Comparison of ENCODE assay signal across 1 cellular context in the genomic region with DNA sequence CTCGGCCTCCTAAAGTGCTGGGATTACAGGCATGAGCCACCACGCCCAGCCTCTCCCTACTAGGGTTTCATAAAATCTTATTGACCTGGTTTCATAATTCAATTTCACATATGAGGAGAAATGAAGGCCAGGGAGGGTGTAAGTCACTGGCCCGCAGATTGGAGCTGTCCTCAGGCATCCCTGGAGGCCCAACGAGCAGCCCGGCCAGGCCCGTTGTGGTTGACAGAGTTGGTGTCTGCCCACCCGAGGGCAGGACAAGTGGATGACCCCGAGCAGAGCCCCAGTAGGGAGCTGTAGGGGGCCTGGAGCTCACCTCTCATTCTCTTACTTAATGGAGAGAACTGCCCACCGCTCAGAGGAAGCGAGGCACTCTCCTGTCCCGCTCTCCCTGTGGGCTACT.
TF ChIP-seq lines count a peak whose summit lies in the region.

No MANE protein-coding gene starts in this region.

TF ChIP-seq in WTC11, 78 proteins besides CTCF, POLR2A, EP300 and RAD21 (continued from another document):
- TF ChIP-seq, protein P1, sequence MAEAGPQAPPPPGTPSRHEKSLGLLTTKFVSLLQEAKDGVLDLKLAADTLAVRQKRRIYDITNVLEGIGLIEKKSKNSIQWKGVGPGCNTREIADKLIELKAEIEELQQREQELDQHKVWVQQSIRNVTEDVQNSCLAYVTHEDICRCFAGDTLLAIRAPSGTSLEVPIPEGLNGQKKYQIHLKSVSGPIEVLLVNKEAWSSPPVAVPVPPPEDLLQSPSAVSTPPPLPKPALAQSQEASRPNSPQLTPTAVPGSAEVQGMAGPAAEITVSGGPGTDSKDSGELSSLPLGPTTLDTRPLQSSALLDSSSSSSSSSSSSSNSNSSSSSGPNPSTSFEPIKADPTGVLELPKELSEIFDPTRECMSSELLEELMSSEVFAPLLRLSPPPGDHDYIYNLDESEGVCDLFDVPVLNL (CRISPR knock-in tag; IDR thresholded peaks at IDR 0.05; ENCODE audit: borderline replicate concordance, low read depth): no peak
- no peak for TF ChIP-seq GTF2I (CRISPR knock-in tag; conservative IDR thresholded peaks at IDR 0.05)
- TF ChIP-seq ZNF396 (CRISPR knock-in tag; IDR thresholded peaks at IDR 0.05; ENCODE audit: borderline replicate concordance): no peak
- no peak for TF ChIP-seq NR1H2 (CRISPR knock-in tag; IDR thresholded peaks at IDR 0.05)
- TF ChIP-seq, protein P2, sequence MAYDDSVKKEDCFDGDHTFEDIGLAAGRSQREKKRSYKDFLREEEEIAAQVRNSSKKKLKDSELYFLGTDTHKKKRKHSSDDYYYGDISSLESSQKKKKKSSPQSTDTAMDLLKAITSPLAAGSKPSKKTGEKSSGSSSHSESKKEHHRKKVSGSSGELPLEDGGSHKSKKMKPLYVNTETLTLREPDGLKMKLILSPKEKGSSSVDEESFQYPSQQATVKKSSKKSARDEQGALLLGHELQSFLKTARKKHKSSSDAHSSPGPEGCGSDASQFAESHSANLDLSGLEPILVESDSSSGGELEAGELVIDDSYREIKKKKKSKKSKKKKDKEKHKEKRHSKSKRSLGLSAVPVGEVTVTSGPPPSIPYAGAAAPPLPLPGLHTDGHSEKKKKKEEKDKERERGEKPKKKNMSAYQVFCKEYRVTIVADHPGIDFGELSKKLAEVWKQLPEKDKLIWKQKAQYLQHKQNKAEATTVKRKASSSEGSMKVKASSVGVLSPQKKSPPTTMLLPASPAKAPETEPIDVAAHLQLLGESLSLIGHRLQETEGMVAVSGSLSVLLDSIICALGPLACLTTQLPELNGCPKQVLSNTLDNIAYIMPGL (CRISPR knock-in tag; IDR thresholded peaks at IDR 0.05): no peak
- TF ChIP-seq FOXJ3 (CRISPR knock-in tag; IDR thresholded peaks at IDR 0.05; ENCODE audit: borderline replicate concordance): no peak
- TF ChIP-seq, protein P3, sequence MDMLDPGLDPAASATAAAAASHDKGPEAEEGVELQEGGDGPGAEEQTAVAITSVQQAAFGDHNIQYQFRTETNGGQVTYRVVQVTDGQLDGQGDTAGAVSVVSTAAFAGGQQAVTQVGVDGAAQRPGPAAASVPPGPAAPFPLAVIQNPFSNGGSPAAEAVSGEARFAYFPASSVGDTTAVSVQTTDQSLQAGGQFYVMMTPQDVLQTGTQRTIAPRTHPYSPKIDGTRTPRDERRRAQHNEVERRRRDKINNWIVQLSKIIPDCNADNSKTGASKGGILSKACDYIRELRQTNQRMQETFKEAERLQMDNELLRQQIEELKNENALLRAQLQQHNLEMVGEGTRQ (CRISPR knock-in tag; IDR thresholded peaks at IDR 0.05): no peak
- TF ChIP-seq NFYB (CRISPR knock-in tag; conservative IDR thresholded peaks at IDR 0.05; ENCODE audit: low read depth): no peak
